ENCODE assay signal across 1 cellular context in genomic region chr18:6750411-6750810, GRCh38.
TF ChIP-seq lines count a peak whose summit lies in the region.

No MANE protein-coding gene starts in this region.

TF ChIP-seq in IMR-90, 13 proteins besides CTCF, POLR2A, EP300 and RAD21:
- no peak for TF ChIP-seq RFX5 (IDR thresholded peaks at IDR 0.05; ENCODE audit: low read depth, low read length)
- TF ChIP-seq BHLHE40 (IDR thresholded peaks at IDR 0.05; ENCODE audit: low read depth, low read length), result no peak
- no peak for TF ChIP-seq FOS (IDR thresholded peaks at IDR 0.05; ENCODE audit: low read depth, low read length)
- TF ChIP-seq USF2 (IDR thresholded peaks at IDR 0.05; ENCODE audit: low read depth, low read length), result no peak
- TF ChIP-seq ELK1 (IDR thresholded peaks at IDR 0.05; ENCODE audit: borderline replicate concordance, low read depth, low read length), result no peak
- TF ChIP-seq RCOR1 (IDR thresholded peaks at IDR 0.05; ENCODE audit: insufficient replicate concordance, low read length), result no peak
- no peak for TF ChIP-seq NFE2L2 (IDR thresholded peaks at IDR 0.05; ENCODE audit: low read depth, low read length)
